In the genomic region with DNA sequence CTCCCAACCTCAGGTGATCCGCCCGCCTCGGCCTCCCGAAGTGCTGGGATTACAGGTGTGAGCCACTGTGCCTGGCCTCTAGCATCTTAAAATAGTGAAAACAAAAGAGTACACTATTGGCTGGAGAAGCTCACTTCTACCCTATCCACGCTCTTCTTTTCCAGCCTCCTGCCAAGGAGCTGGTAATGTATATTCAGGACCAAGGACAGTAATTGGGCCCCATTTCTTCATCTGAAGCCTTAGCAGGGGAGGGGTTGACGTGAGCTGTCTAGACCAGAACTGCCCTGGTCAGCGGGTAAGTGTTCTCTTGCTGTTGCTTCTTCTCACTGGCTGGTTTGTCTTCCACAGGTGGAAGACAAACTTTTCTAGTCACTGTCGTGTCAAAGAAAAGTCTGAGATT, we compare ENCODE assay signal across 18 cellular contexts.
DNase-seq lines count a peak whose midpoint lies in the region; ATAC-seq, FAIRE-seq and TF ChIP-seq lines count a peak whose summit lies in the region.
"Had no signal": no experiment of that assay in that cellular context is flagged by ENCODE, and none has a peak within 500 bp of the region (broad histone marks: within the 10 kb centered on the region; RNA-seq: fewer than 3 reads in every experiment).

No MANE protein-coding gene starts in this region.

- H2AK5ac ChIP-seq in H1 (ENCODE audit: low read depth, low read length) = no peak overlapping the region

- H3K4me1 Mint-ChIP-seq in neural progenitor cell = peaks cover 3% of the 10 kb centered on the region
- H3K4me1 Mint-ChIP-seq: activated naive CD4-positive, alpha-beta T cell treated with anti-CD3 and anti-CD28 coated beads, Interleukin-2, amount 50 U/mL, for 24 hours had no signal

- no peak overlapping the region for H3K23ac ChIP-seq in H1 (ENCODE audit: insufficient read length)

- H3K4me1 ChIP-seq in SK-N-SH (ENCODE audit: control insufficient read depth in 1 of 2, insufficient read depth in 2 of 2, low read depth in 1 of 2, low read length in 1 of 2) (no peaks in the 10 kb centered on the region), PC-3 (ENCODE audit: insufficient read depth, low read length) (peaks cover 7% of the 10 kb centered on the region), H1 (replicated peaks in 1 of 4; ENCODE audit: control insufficient read depth in 3 of 4, insufficient read depth in 4 of 4, low read length in 3 of 4) (peaks cover 0 to 8% (median 7%) of the 10 kb centered on the region in 4 experiments; a peak in 3 of 7 replicates), neural progenitor cell (peaks cover 8% of the 10 kb centered on the region)

- H3K14ac ChIP-seq in H1 (ENCODE audit: insufficient read length) = no peak overlapping the region

- H3K4me3 ChIP-seq in SK-N-SH (ENCODE audit: low read depth in 2 of 2, low read length in 1 of 2) (no peak overlapping the region), PC-3 (ENCODE audit: low read length) (no peak overlapping the region), H1 (ENCODE audit: extremely low read depth in 1 of 4, insufficient read depth in 2 of 4, low read depth in 3 of 4, low read length in 4 of 4) (no peak overlapping the region), neural progenitor cell (no peak overlapping the region)

- POLR2A ChIA-PET in SK-N-SH (lab: Yijun Ruan, JAX) = no interaction called here
- POLR2A ChIA-PET in PC-3 (lab: Charles Lee; ENCODE audit: unreplicated experiment) = no interaction called here
- POLR2A ChIA-PET in H1 (lab: Charles Lee; ENCODE audit: partially characterized antibody) = interaction anchor here (0.7 kb wide), 1 partner anchor 579 kb away, joined by 3 read pairs; no protein-coding TSS in a partner anchor

- H3K4me2 ChIP-seq in SK-N-SH (no peak overlapping the region), PC-3 (ENCODE audit: low read length) (no peak overlapping the region), H1 (ENCODE audit: insufficient read depth in 1 of 2, low read depth in 2 of 2, low read length in 2 of 2) (no peak overlapping the region; a peak in 1 of 4 replicates), neural progenitor cell (no peak overlapping the region)

- H3K23me2 ChIP-seq in H1 (ENCODE audit: low read depth, low read length) = no peaks in the 10 kb centered on the region

- no peaks in the 10 kb centered on the region for H3K36me3 Mint-ChIP-seq in neural progenitor cell
- H3K36me3 Mint-ChIP-seq: activated naive CD4-positive, alpha-beta T cell treated with anti-CD3 and anti-CD28 coated beads, Interleukin-2, amount 50 U/mL, for 24 hours; brain had no signal

- H4K8ac ChIP-seq in H1 (ENCODE audit: extremely low read depth, insufficient read depth, low read length) = no peak overlapping the region

- FAIRE-seq in H1 (lab: Jason Lieb, UNC) (peak; percentile 52), HTR-8/SVneo (lab: Jason Lieb, UNC) (no peak)

- no peak overlapping the region for H3K9ac ChIP-seq in SK-N-SH
- H3K9ac ChIP-seq in PC-3 (ENCODE audit: low read length) = no peak overlapping the region
- H3K9ac ChIP-seq in H1 (replicated peaks in 1 of 4; ENCODE audit: extremely low read depth in 1 of 4, low read depth in 3 of 4, low read length in 3 of 4) = no peak overlapping the region
- no peak overlapping the region for H3K9ac ChIP-seq in neural progenitor cell

- no peak overlapping the region for H3K56ac ChIP-seq in H1 (replicated peaks; ENCODE audit: insufficient read length, low read depth, low read length)

- H3K79me1 ChIP-seq in H1 (ENCODE audit: low read depth, low read length) = no peaks in the 10 kb centered on the region

- H3K79me2 ChIP-seq in SK-N-SH (ENCODE audit: insufficient read depth) = no peaks in the 10 kb centered on the region
- no peaks in the 10 kb centered on the region for H3K79me2 ChIP-seq in PC-3 (ENCODE audit: low read length)
- H3K79me2 ChIP-seq in H1 (ENCODE audit: control insufficient read depth in 1 of 2, insufficient read depth in 2 of 2, low read length in 2 of 2) = no peaks in the 10 kb centered on the region
- no peaks in the 10 kb centered on the region for H3K79me2 ChIP-seq in neural progenitor cell (ENCODE audit: low read depth)

- CTCF ChIA-PET in SK-N-SH (lab: Yijun Ruan, JAX) = no interaction called here
- CTCF ChIA-PET in PC-3 (lab: Charles Lee) = interaction anchor here (0.9 kb wide), 1 partner anchor 110 kb away, joined by 3 read pairs; no protein-coding TSS in a partner anchor
- CTCF ChIA-PET in H1 (lab: Charles Lee; ENCODE audit: partially characterized antibody) = interaction anchor here (0.9 to 1.4 kb wide), 2 partner anchors 18 to 109 kb away, joined by 3 to 4 read pairs; no protein-coding TSS in a partner anchor

- H3K27ac ChIP-seq in SK-N-SH (ENCODE audit: low read depth in 2 of 2, low read length in 1 of 2) (no peak overlapping the region), PC-3 (ENCODE audit: low read length) (no peak overlapping the region), H1 (ENCODE audit: low read depth, low read length) (no peak overlapping the region), neural progenitor cell (no peak overlapping the region)
- H3K27ac ChIP-seq: C4-2B had no signal

- 83% methylated on average over 7 of the region's 8 CpGs for WGBS in SK-N-SH (ENCODE audit: low lambda C conversion rate)
- 89% methylated on average over 8 of the region's 8 CpGs; no CpG with 5 or more reads in 1 of the 2 experiments for WGBS in H1 (ENCODE audit: extremely low coverage in 1 of 2, insufficient coverage in 1 of 2, insufficient read length in 1 of 2, insufficient replicate concordance in 2 of 2, low coverage in 1 of 2, low lambda C conversion rate in 2 of 2, missing lambda C conversion rate in 1 of 2), 2 experiments

- H4K91ac ChIP-seq in H1 (replicated peaks; ENCODE audit: insufficient read length, low read length) = no peak overlapping the region

- peak overlapping the region; percentile 36; the same call in 1 of the 2 replicates for H2BK5ac ChIP-seq in H1 (ENCODE audit: low read depth, low read length)

- H3F3A ChIP-seq in SK-N-SH (replicated peaks; ENCODE audit: insufficient read depth) = no peaks in the 10 kb centered on the region
- no peaks in the 10 kb centered on the region for H3F3A ChIP-seq in PC-3 (ENCODE audit: low read length, unreplicated experiment)
- peaks cover 3% of the 10 kb centered on the region for H3F3A ChIP-seq in neural progenitor cell (ENCODE audit: low read depth)

- no peak for TF ChIP-seq EP300 in SK-N-SH (IDR thresholded peaks at IDR 0.05; ENCODE audit: borderline replicate concordance in 1 of 2, low read depth in 1 of 2, low read length in 1 of 2)
- no peak for TF ChIP-seq EP300 in H1 (IDR thresholded peaks at IDR 0.05; ENCODE audit: borderline replicate concordance in 1 of 2, low read depth in 2 of 2, low read length in 2 of 2)

- no peaks in the 10 kb centered on the region for H3K9me2 ChIP-seq in SK-N-SH
- H3K9me2 ChIP-seq in PC-3 (replicated peaks; ENCODE audit: low read length) = no peaks in the 10 kb centered on the region

- no peak overlapping the region for H3K18ac ChIP-seq in H1 (ENCODE audit: extremely low read depth, low read length)

- BruUV-seq in PC-3 (replicated peaks; lab: Mats Ljungman, UMichigan) = no TSS peak

- no peaks in the 10 kb centered on the region; the same call in 1 of the 2 replicates for H3K27me3 ChIP-seq in SK-N-SH (ENCODE audit: insufficient read depth)
- H3K27me3 ChIP-seq in PC-3 (ENCODE audit: low read length) = peaks cover 46% of the 10 kb centered on the region
- H3K27me3 ChIP-seq in H1 (replicated peaks in 1 of 4; ENCODE audit: control insufficient read depth in 3 of 4, extremely low read depth in 1 of 4, insufficient read depth in 3 of 4, low read length in 3 of 4) = no peaks in the 10 kb centered on the region
- H3K27me3 ChIP-seq in neural progenitor cell = no peaks in the 10 kb centered on the region

- peak overlapping the region; percentile 76; the same call in 1 of the 2 replicates for H2BK20ac ChIP-seq in H1 (ENCODE audit: low read length)

- no peak for TF ChIP-seq RAD21 in SK-N-SH (IDR thresholded peaks at IDR 0.05; ENCODE audit: low read length)
- TF ChIP-seq RAD21 in H1 (IDR thresholded peaks at IDR 0.05 in 1 of 2, conservative IDR thresholded peaks at IDR 0.05 in 1 of 2; ENCODE audit: low read depth in 2 of 2, low read length in 2 of 2) = no peak

- no peak overlapping the region for H4K5ac ChIP-seq in H1 (ENCODE audit: insufficient read length, low read depth, low read length)

- no peaks in the 10 kb centered on the region for H3K9me3 ChIP-seq in SK-N-SH
- no peaks in the 10 kb centered on the region for H3K9me3 ChIP-seq in PC-3 (ENCODE audit: low read length)
- no peaks in the 10 kb centered on the region for H3K9me3 ChIP-seq in H1 (ENCODE audit: insufficient read depth in 2 of 2, low read depth in 1 of 2, low read length in 1 of 2)
- no peaks in the 10 kb centered on the region for H3K9me3 ChIP-seq in neural progenitor cell (ENCODE audit: low read depth)

- H3K36me3 ChIP-seq in SK-N-SH (replicated peaks in 1 of 2; ENCODE audit: control insufficient read depth in 1 of 2, insufficient read depth in 2 of 2, low read length in 1 of 2) (no peaks in the 10 kb centered on the region), PC-3 (ENCODE audit: low read depth, low read length) (no peaks in the 10 kb centered on the region), H1 (ENCODE audit: control insufficient read depth in 2 of 4, insufficient read depth in 4 of 4, low read length in 3 of 4) (no peaks in the 10 kb centered on the region), neural progenitor cell (no peaks in the 10 kb centered on the region)

- no peak overlapping the region for H3K27ac Mint-ChIP-seq in neural progenitor cell
- H3K27ac Mint-ChIP-seq: activated naive CD4-positive, alpha-beta T cell treated with anti-CD3 and anti-CD28 coated beads, Interleukin-2, amount 50 U/mL, for 24 hours; brain had no signal

- H4K20me1 ChIP-seq in SK-N-SH (ENCODE audit: insufficient read depth) = no peaks in the 10 kb centered on the region
- H4K20me1 ChIP-seq in PC-3 (ENCODE audit: low read length) = no peaks in the 10 kb centered on the region
- no peaks in the 10 kb centered on the region for H4K20me1 ChIP-seq in H1 (replicated peaks in 1 of 2; ENCODE audit: control insufficient read depth in 1 of 2, insufficient read depth in 2 of 2, low read length in 2 of 2)
- no peaks in the 10 kb centered on the region for H4K20me1 ChIP-seq in neural progenitor cell (ENCODE audit: low read depth)

- no peaks in the 10 kb centered on the region for H3K9me3 Mint-ChIP-seq in neural progenitor cell
- H3K9me3 Mint-ChIP-seq: activated naive CD4-positive, alpha-beta T cell treated with anti-CD3 and anti-CD28 coated beads, Interleukin-2, amount 50 U/mL, for 24 hours; brain had no signal

- TF ChIP-seq CTCF in SK-N-SH (IDR thresholded peaks at IDR 0.05) (no peak), PC-3 (conservative IDR thresholded peaks at IDR 0.05; ENCODE audit: low read depth, low read length) (no peak), H1 (IDR thresholded peaks at IDR 0.05; ENCODE audit: control extremely low read depth in 1 of 3, insufficient read depth in 1 of 3, low read depth in 1 of 3, low read length in 3 of 3) (no peak), neural progenitor cell (IDR thresholded peaks at IDR 0.05) (no peak)

- no peaks in the 10 kb centered on the region for H3K27me3 Mint-ChIP-seq in neural progenitor cell (ENCODE audit: insufficient read depth, low read depth)
- H3K27me3 Mint-ChIP-seq: activated naive CD4-positive, alpha-beta T cell treated with anti-CD3 and anti-CD28 coated beads, Interleukin-2, amount 50 U/mL, for 24 hours; brain had no signal

- H2AFZ ChIP-seq in SK-N-SH (ENCODE audit: low read depth) = no peak overlapping the region
- H2AFZ ChIP-seq in PC-3 (ENCODE audit: low read length) = no peak overlapping the region
- H2AFZ ChIP-seq in H1 (ENCODE audit: low read length) = no peak overlapping the region
- no peak overlapping the region for H2AFZ ChIP-seq in neural progenitor cell (replicated peaks)

- ATAC-seq in SK-N-SH treated with all-trans-retinoic acid at 6 μM for 48 hours (no peak; the same call in 2 of the 3 replicates), PC-3 (0 out of 2 replicates have a peak, but pooled peaks have one; percentile 29), HG02884 (IDR thresholded peaks at IDR 0.05; ENCODE audit: unreplicated experiment) (no peak)

- H2BK12ac ChIP-seq in H1 (ENCODE audit: low read depth, low read length) = 0 out of 2 replicates have a peak overlapping the region, but pooled peaks have one; percentile 40

- H3K4ac ChIP-seq in H1 (replicated peaks; ENCODE audit: insufficient read length, low read depth, low read length) = no peak overlapping the region

- H3K4me3 Mint-ChIP-seq in neural progenitor cell = no peak overlapping the region
- H3K4me3 Mint-ChIP-seq: activated naive CD4-positive, alpha-beta T cell treated with anti-CD3 and anti-CD28 coated beads, Interleukin-2, amount 50 U/mL, for 24 hours; brain had no signal

- intact Hi-C loops in PC-3 (cut with micrococcal nuclease) = no loop called here

- no peak overlapping the region for H2BK120ac ChIP-seq in H1 (replicated peaks; ENCODE audit: low read depth, low read length)

- DNase-seq in SK-N-SH (no peak), PC-3 (peak; percentile 47), H1 (ENCODE audit: low read depth in 1 of 2, low spot score in 2 of 2) (no peak), neural progenitor cell (ENCODE audit: low spot score) (peak; percentile 58), GM19238 (ENCODE audit: insufficient read length, low spot score) (no peak), HTR-8/SVneo (ENCODE audit: insufficient read length, low spot score) (no peak)
- DNase-seq: 8988T; activated CD4-positive, alpha-beta T cell treated with anti-CD3 and anti-CD28 coated beads, Interleukin-2, amount 50 U/mL, for 1 hour; MM.1S; NCI-H1694 treated with DMSO at 0.1 percent for 48 hours; NCI-H345; stimulated activated CD4-positive, alpha-beta T cell treated with anti-CD3 and anti-CD28 coated beads, Interleukin-15, amount 100 ng/mL, for 24 hours; stimulated activated naive CD4-positive, alpha-beta T cell treated with Interleukin-2 at 50 U/mL for 16 hours had no signal

- no peak overlapping the region for H2BK15ac ChIP-seq in H1 (ENCODE audit: low read length)

- no peak for TF ChIP-seq POLR2A in H1 (IDR thresholded peaks at IDR 0.05; ENCODE audit: control extremely low read depth in 1 of 2, low read depth in 2 of 2, low read length in 2 of 2)

Comparison
In these comparisons a context has a peak if more than half of its experiments do, and no peak if none do; other contexts are left out.
1. DNase-seq: peak in PC-3 (single experiment) and neural progenitor cell (single experiment); none in SK-N-SH (single experiment), H1 (0 of 2), GM19238 (single experiment) and HTR-8/SVneo (single experiment).
2. Of the 17 proteins assayed by ChIP-seq in both H1 and SK-N-SH: peak only in H1: SIN3A and YY1; only in SK-N-SH: none; in both: none; in neither: 15.